In the genomic region with DNA sequence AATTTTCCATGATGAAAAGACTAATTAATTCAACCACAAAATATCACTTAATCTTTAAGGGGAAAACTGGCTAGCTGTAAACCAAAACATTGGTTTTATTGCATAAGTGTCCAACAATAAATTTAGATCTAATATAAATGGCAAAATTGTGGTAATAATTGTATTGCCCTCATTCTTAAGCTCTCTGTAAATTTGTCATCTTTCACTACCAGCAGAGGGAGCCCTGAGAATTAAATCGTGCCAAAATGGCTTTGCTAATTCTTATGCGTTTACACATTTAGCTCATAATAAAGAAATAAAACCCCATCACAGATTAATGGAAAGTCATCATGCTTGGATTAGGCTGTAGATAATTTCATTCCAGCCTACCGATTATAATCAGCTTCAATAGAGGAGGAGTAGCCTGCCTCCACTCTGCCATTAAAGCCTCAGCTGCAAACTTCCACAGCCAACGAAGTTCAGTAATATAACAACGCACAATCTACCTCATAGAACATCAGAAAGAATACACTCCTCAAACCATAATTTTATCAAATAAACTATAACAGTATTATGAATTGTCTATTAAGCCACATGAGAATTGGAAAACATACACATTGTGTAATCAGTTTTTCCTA, we compare ENCODE assay signal across 8 cellular contexts.
DNase-seq lines count a peak whose midpoint lies in the region; ATAC-seq and TF ChIP-seq lines count a peak whose summit lies in the region.

No MANE protein-coding gene starts in this region.

- no peaks in the 10 kb centered on the region for H3K36me3 Mint-ChIP-seq in mesothelial cell of epicardium
- H3K36me3 Mint-ChIP-seq in stimulated activated effector memory CD8-positive, alpha-beta T cell treated with anti-CD3 and anti-CD28 coated beads, Interleukin-12 subunit alpha, Interleukin-12 subunit beta, amount 100 ng/mL, for 72 hours = no peaks in the 10 kb centered on the region

- TF ChIP-seq CTCF in AG10803 (conservative IDR thresholded peaks at IDR 0.05; ENCODE audit: low read length) = peak; percentile 77
- TF ChIP-seq CTCF in GM12873 (IDR thresholded peaks at IDR 0.05; ENCODE audit: insufficient read depth, low read depth, low read length, missing control alignments) = peak; percentile 52
- peak; percentile 49 for TF ChIP-seq CTCF in cardiac fibroblast (IDR thresholded peaks at IDR 0.05; ENCODE audit: low read depth, low read length)
- peak; percentile 70 for TF ChIP-seq CTCF in mesothelial cell of epicardium (IDR thresholded peaks at IDR 0.05; ENCODE audit: unreplicated experiment)

- H3K9me3 Mint-ChIP-seq in mesothelial cell of epicardium = peaks cover 5% of the 10 kb centered on the region
- H3K9me3 Mint-ChIP-seq in stimulated activated effector memory CD8-positive, alpha-beta T cell treated with anti-CD3 and anti-CD28 coated beads, Interleukin-12 subunit alpha, Interleukin-12 subunit beta, amount 100 ng/mL, for 72 hours = no peaks in the 10 kb centered on the region

- peaks cover 5% of the 10 kb centered on the region for H3K4me1 Mint-ChIP-seq in mesothelial cell of epicardium
- peaks cover 6% of the 10 kb centered on the region for H3K4me1 Mint-ChIP-seq in stimulated activated effector memory CD8-positive, alpha-beta T cell treated with anti-CD3 and anti-CD28 coated beads, Interleukin-12 subunit alpha, Interleukin-12 subunit beta, amount 100 ng/mL, for 72 hours

- H3K4me3 ChIP-seq in AG10803 (ENCODE audit: low read length) (no peak overlapping the region), cardiac fibroblast (replicated peaks in 1 of 2; ENCODE audit: low read depth in 2 of 2, low read length in 2 of 2) (no peak overlapping the region)

- DNase-seq in AG10803 (ENCODE audit: low read depth) (peak; percentile 40), NCI-H446 (lab: John Stamatoyannopoulos, UW) (peak; percentile 30 to 37), cardiac fibroblast (ENCODE audit: low read depth in 2 of 2) (peak; percentile 60 to 61), mesothelial cell of epicardium (ENCODE audit: low spot score in 2 of 2, unreplicated experiment in 2 of 2) (no peak), sciatic nerve (ENCODE audit: low spot score) (no peak)
- DNase-seq in activated CD4-positive, CD25-positive, alpha-beta regulatory T cell treated with anti-CD3 and anti-CD28 coated beads, Interleukin-2, amount 50 U/mL, for 72 hours = no peak
- DNase-seq in stimulated activated effector memory CD8-positive, alpha-beta T cell treated with anti-CD3 and anti-CD28 coated beads, Interleukin-12 subunit alpha, Interleukin-12 subunit beta, amount 100 ng/mL, for 72 hours (ENCODE audit: low spot score in 2 of 2) = no peak

- H3K27me3 Mint-ChIP-seq in mesothelial cell of epicardium (ENCODE audit: low read depth) = peaks cover 54% of the 10 kb centered on the region

- ATAC-seq in stimulated activated effector memory CD8-positive, alpha-beta T cell treated with anti-CD3 and anti-CD28 coated beads, Interleukin-12 subunit alpha, Interleukin-12 subunit beta, amount 100 ng/mL, for 72 hours = no peak
- ATAC-seq in sciatic nerve = no peak

- H3K27ac Mint-ChIP-seq in mesothelial cell of epicardium = no peak overlapping the region
- H3K27ac Mint-ChIP-seq in stimulated activated effector memory CD8-positive, alpha-beta T cell treated with anti-CD3 and anti-CD28 coated beads, Interleukin-12 subunit alpha, Interleukin-12 subunit beta, amount 100 ng/mL, for 72 hours = no peak overlapping the region

- intact Hi-C loops in sciatic nerve (cut with DNase I) = no loop called here

- H3K4me3 Mint-ChIP-seq in mesothelial cell of epicardium = no peak overlapping the region
- H3K4me3 Mint-ChIP-seq in stimulated activated effector memory CD8-positive, alpha-beta T cell treated with anti-CD3 and anti-CD28 coated beads, Interleukin-12 subunit alpha, Interleukin-12 subunit beta, amount 100 ng/mL, for 72 hours = no peak overlapping the region

Comparison
In these comparisons a context has a peak if more than half of its experiments do, and no peak if none do; other contexts are left out.
1. DNase-seq: peak in AG10803 (single experiment), NCI-H446 (2 of 2) and cardiac fibroblast (2 of 2); none in mesothelial cell of epicardium (0 of 2), activated CD4-positive, CD25-positive, alpha-beta regulatory T cell treated with anti-CD3 and anti-CD28 coated beads, Interleukin-2, amount 50 U/mL, for 72 hours (single experiment), stimulated activated effector memory CD8-positive, alpha-beta T cell treated with anti-CD3 and anti-CD28 coated beads, Interleukin-12 subunit alpha, Interleukin-12 subunit beta, amount 100 ng/mL, for 72 hours (0 of 2) and sciatic nerve (single experiment).
2. Peak in every context shown above with its lines, with median percentiles within 50 percentile points of each other: CTCF ChIP-seq.